In genomic region chrX:13607996-13608365, GRCh38 we compare ENCODE assay signal across 17 cellular contexts. TPM values are rescaled to one million over a fixed set of nuclear protein-coding genes. Genes with fewer than 3 reads are reported as not detected.
"Had no signal": no experiment of that assay in that cellular context is flagged by ENCODE, and none has a peak within 500 bp of the region (broad histone marks: within the 10 kb centered on the region; RNA-seq: fewer than 3 reads in every experiment).

No MANE protein-coding gene starts in this region.

- H3K4me1 ChIP-seq: heart right ventricle, testis, upper lobe of right lung had no signal

- DNase-seq: activated CD4-positive, alpha-beta T cell treated with anti-CD3 and anti-CD28 coated beads, Interleukin-2, amount 50 U/mL, for 48 hours; activated CD4-positive, CD25-positive, alpha-beta regulatory T cell treated with anti-CD3 and anti-CD28 coated beads, Interleukin-2, amount 50 U/mL, for 72 hours; activated CD8-positive, alpha-beta memory T cell treated with anti-CD3 and anti-CD28 coated beads, Interleukin-2, amount 10 ng/mL, durations not matched to agents 7 days and 5 days; activated effector memory CD4-positive, alpha-beta T cell treated with Interleukin-2 at 50 U/mL for 16 hours; activated T-cell treated with anti-CD3 and anti-CD28 coated beads, Interleukin-2, amount 50 U/mL, for 24 hours; amniotic stem cell; brain microvascular endothelial cell; heart right ventricle; naive thymus-derived CD8-positive, alpha-beta T cell; stimulated activated CD4-positive, alpha-beta T cell treated with anti-CD3 and anti-CD28 coated beads, Interleukin-15, amount 100 ng/mL, for 24 hours; stimulated activated CD4-positive, alpha-beta T cell treated with anti-CD3 and anti-CD28 coated beads, Interleukin-4, amount 100 ng/mL, for 24 hours; testis; upper lobe of right lung had no signal

- H3K36me3 ChIP-seq: brain microvascular endothelial cell, heart right ventricle, upper lobe of right lung had no signal

- H3K4me3 ChIP-seq: heart right ventricle, lung, testis, upper lobe of right lung had no signal

- H3K27ac ChIP-seq: brain microvascular endothelial cell, heart right ventricle, testis, upper lobe of right lung had no signal

- H3K27me3 ChIP-seq: brain microvascular endothelial cell, testis, upper lobe of right lung had no signal

- H3K9me3 ChIP-seq: heart right ventricle, testis, upper lobe of right lung had no signal

RNA-seq across cellular contexts. Expression of gene EGFL6, which starts 38.6 kb away (rescaled TPM):
- total RNA-seq: chondrocyte; dermis microvascular lymphatic vessel endothelial cell; mononuclear cell; naive thymus-derived CD8-positive, alpha-beta T cell had no signal
- polyA plus RNA-seq: heart right ventricle; naive thymus-derived CD8-positive, alpha-beta T cell had no signal
